In genomic region chr19:38657633-38658222, GRCh38 we compare ENCODE assay signal across 8 cellular contexts. TPM values are rescaled to one million over a fixed set of nuclear protein-coding genes. Genes with fewer than 3 reads are reported as not detected.
DNase-seq lines count a peak whose midpoint lies in the region; ATAC-seq and TF ChIP-seq lines count a peak whose summit lies in the region.

No MANE protein-coding gene starts in this region.

- H4K20me1 ChIP-seq in hepatocyte (ENCODE audit: insufficient read depth, poor library complexity, severe bottlenecking): peaks cover 34% of the 10 kb centered on the region

- H3K9me3 Mint-ChIP-seq in activated CD8-positive, alpha-beta memory T cell treated with anti-CD3 and anti-CD28 coated beads, Interleukin-2, amount 10 ng/mL, durations not matched to agents 7 days and 5 days (ENCODE audit: low read depth): no peaks in the 10 kb centered on the region
- H3K9me3 Mint-ChIP-seq in activated T-helper 2 cell treated with anti-CD3 and anti-CD28 coated beads, Interferon-gamma antibody, Interleukin-2, Interleukin-4, amounts not matched to agents 10 μg/mL and 5 μg/mL and 100 μg/mL, durations not matched to agents 14 hours and 24 hours and 36 hours: no peaks in the 10 kb centered on the region
- H3K9me3 Mint-ChIP-seq in stimulated activated naive CD8-positive, alpha-beta T cell treated with anti-CD3 and anti-CD28 coated beads, Interleukin-15, Interleukin-2, amounts not matched to agents 100 ng/mL and 50 ng/mL, for 24 hours: no peaks in the 10 kb centered on the region

- no peaks in the 10 kb centered on the region for H3K9me3 ChIP-seq in hepatocyte (ENCODE audit: low read depth)

- no peak overlapping the region for H3K4me3 Mint-ChIP-seq in activated CD8-positive, alpha-beta memory T cell treated with anti-CD3 and anti-CD28 coated beads, Interleukin-2, amount 10 ng/mL, durations not matched to agents 7 days and 5 days
- no peak overlapping the region for H3K4me3 Mint-ChIP-seq in activated T-helper 2 cell treated with anti-CD3 and anti-CD28 coated beads, Interferon-gamma antibody, Interleukin-2, Interleukin-4, amounts not matched to agents 10 μg/mL and 5 μg/mL and 100 μg/mL, durations not matched to agents 14 hours and 24 hours and 36 hours (ENCODE audit: low read depth)
- peak overlapping the region; percentile 36 for H3K4me3 Mint-ChIP-seq in stimulated activated naive CD8-positive, alpha-beta T cell treated with anti-CD3 and anti-CD28 coated beads, Interleukin-15, Interleukin-2, amounts not matched to agents 100 ng/mL and 50 ng/mL, for 24 hours

- no peak overlapping the region for H2AFZ ChIP-seq in hepatocyte

- peak overlapping the region; percentile 85 for H3K27ac ChIP-seq in hepatocyte

- H3K27ac Mint-ChIP-seq in activated CD8-positive, alpha-beta memory T cell treated with anti-CD3 and anti-CD28 coated beads, Interleukin-2, amount 10 ng/mL, durations not matched to agents 7 days and 5 days: peak overlapping the region; percentile 66
- H3K27ac Mint-ChIP-seq in activated T-helper 2 cell treated with anti-CD3 and anti-CD28 coated beads, Interferon-gamma antibody, Interleukin-2, Interleukin-4, amounts not matched to agents 10 μg/mL and 5 μg/mL and 100 μg/mL, durations not matched to agents 14 hours and 24 hours and 36 hours: peak overlapping the region; percentile 78
- peak overlapping the region; percentile 88 for H3K27ac Mint-ChIP-seq in stimulated activated naive CD8-positive, alpha-beta T cell treated with anti-CD3 and anti-CD28 coated beads, Interleukin-15, Interleukin-2, amounts not matched to agents 100 ng/mL and 50 ng/mL, for 24 hours

- 76% methylated on average over 8 of the region's 8 CpGs for WGBS in hepatocyte (ENCODE audit: low lambda C conversion rate, missing lambda C conversion rate)

- H3K4me2 ChIP-seq in hepatocyte: peak overlapping the region; percentile 22

- no peaks in the 10 kb centered on the region for H3K9me2 ChIP-seq in hepatocyte (replicated peaks; ENCODE audit: insufficient read depth)

- DNase-seq in activated CD8-positive, alpha-beta memory T cell treated with anti-CD3 and anti-CD28 coated beads, Interleukin-2, amount 10 ng/mL, durations not matched to agents 7 days and 5 days: no peak
- DNase-seq in activated CD8-positive, alpha-beta memory T cell treated with anti-CD3 and anti-CD28 coated beads, Interleukin-2, amount 50 U/mL, for 48 hours: no peak
- DNase-seq in activated T-helper 2 cell treated with anti-CD3 and anti-CD28 coated beads, Interferon-gamma antibody, Interleukin-2, Interleukin-4, amounts not matched to agents 10 μg/mL and 5 μg/mL and 100 μg/mL, durations not matched to agents 14 hours and 24 hours and 36 hours (ENCODE audit: low spot score): no peak
- peak; percentile 51 for DNase-seq in hepatocyte (ENCODE audit: low spot score)
- DNase-seq in NCI-H1694 treated with DMSO at 0.1 percent for 48 hours (lab: John Stamatoyannopoulos, UW): no peak
- no peak for DNase-seq in NCI-H774 (lab: John Stamatoyannopoulos, UW)
- DNase-seq in NCI-H187 treated with DMSO at 0.1 percent for 48 hours (lab: John Stamatoyannopoulos, UW): no peak

- H3K4me3 ChIP-seq in hepatocyte: no peak overlapping the region

- H3K36me3 Mint-ChIP-seq in activated CD8-positive, alpha-beta memory T cell treated with anti-CD3 and anti-CD28 coated beads, Interleukin-2, amount 10 ng/mL, durations not matched to agents 7 days and 5 days: peaks cover 38% of the 10 kb centered on the region
- peaks cover 50% of the 10 kb centered on the region for H3K36me3 Mint-ChIP-seq in activated T-helper 2 cell treated with anti-CD3 and anti-CD28 coated beads, Interferon-gamma antibody, Interleukin-2, Interleukin-4, amounts not matched to agents 10 μg/mL and 5 μg/mL and 100 μg/mL, durations not matched to agents 14 hours and 24 hours and 36 hours (ENCODE audit: low read depth)
- H3K36me3 Mint-ChIP-seq in stimulated activated naive CD8-positive, alpha-beta T cell treated with anti-CD3 and anti-CD28 coated beads, Interleukin-15, Interleukin-2, amounts not matched to agents 100 ng/mL and 50 ng/mL, for 24 hours (ENCODE audit: low read depth): peaks cover 30% of the 10 kb centered on the region

- CTCF ChIA-PET in activated CD8-positive, alpha-beta memory T cell treated with anti-CD3 and anti-CD28 coated beads, Interleukin-2, amount 10 ng/mL, durations not matched to agents 7 days and 5 days (lab: Charles Lee): interaction anchor here (1.1 to 2.4 kb wide), 3 partner anchors 13 to 255 kb away, joined by 3 to 9 read pairs (median 6); partner anchors contain the start of gene FAM98C

- no peaks in the 10 kb centered on the region for H3K27me3 ChIP-seq in hepatocyte

- peaks cover 87% of the 10 kb centered on the region for H3K4me1 Mint-ChIP-seq in activated CD8-positive, alpha-beta memory T cell treated with anti-CD3 and anti-CD28 coated beads, Interleukin-2, amount 10 ng/mL, durations not matched to agents 7 days and 5 days
- H3K4me1 Mint-ChIP-seq in activated T-helper 2 cell treated with anti-CD3 and anti-CD28 coated beads, Interferon-gamma antibody, Interleukin-2, Interleukin-4, amounts not matched to agents 10 μg/mL and 5 μg/mL and 100 μg/mL, durations not matched to agents 14 hours and 24 hours and 36 hours (ENCODE audit: low read depth): peaks cover 67% of the 10 kb centered on the region
- H3K4me1 Mint-ChIP-seq in stimulated activated naive CD8-positive, alpha-beta T cell treated with anti-CD3 and anti-CD28 coated beads, Interleukin-15, Interleukin-2, amounts not matched to agents 100 ng/mL and 50 ng/mL, for 24 hours (ENCODE audit: low read depth): peaks cover 75% of the 10 kb centered on the region

- H3K27me3 Mint-ChIP-seq in activated CD8-positive, alpha-beta memory T cell treated with anti-CD3 and anti-CD28 coated beads, Interleukin-2, amount 10 ng/mL, durations not matched to agents 7 days and 5 days: no peaks in the 10 kb centered on the region
- H3K27me3 Mint-ChIP-seq in activated T-helper 2 cell treated with anti-CD3 and anti-CD28 coated beads, Interferon-gamma antibody, Interleukin-2, Interleukin-4, amounts not matched to agents 10 μg/mL and 5 μg/mL and 100 μg/mL, durations not matched to agents 14 hours and 24 hours and 36 hours (ENCODE audit: low read depth): no peaks in the 10 kb centered on the region
- no peaks in the 10 kb centered on the region for H3K27me3 Mint-ChIP-seq in stimulated activated naive CD8-positive, alpha-beta T cell treated with anti-CD3 and anti-CD28 coated beads, Interleukin-15, Interleukin-2, amounts not matched to agents 100 ng/mL and 50 ng/mL, for 24 hours

- peaks cover 86% of the 10 kb centered on the region for H3K79me2 ChIP-seq in hepatocyte

- H3K36me3 ChIP-seq in hepatocyte (replicated peaks; ENCODE audit: insufficient read depth, low read depth): no peaks in the 10 kb centered on the region

- intact Hi-C loops in activated T-helper 2 cell treated with anti-CD3 and anti-CD28 coated beads, Interferon-gamma antibody, Interleukin-2, Interleukin-4, amounts not matched to agents 10 μg/mL and 5 μg/mL and 100 μg/mL, durations not matched to agents 14 hours and 24 hours and 36 hours (cut with micrococcal nuclease): no loop called here

- TF ChIP-seq CTCF in hepatocyte (IDR thresholded peaks at IDR 0.05; ENCODE audit: poor library complexity): no peak

- ATAC-seq in activated CD8-positive, alpha-beta memory T cell treated with anti-CD3 and anti-CD28 coated beads, Interleukin-2, amount 10 ng/mL, durations not matched to agents 7 days and 5 days: peak; percentile 11

- peaks cover 80% of the 10 kb centered on the region for H3K4me1 ChIP-seq in hepatocyte (ENCODE audit: insufficient read depth)

RNA-seq across cellular contexts. Expression of gene ACTN4, which starts 10.3 kb away (rescaled TPM):
- 100 to 1,000 TPM; 413 to 433 TPM for total RNA-seq in activated CD8-positive, alpha-beta memory T cell treated with anti-CD3 and anti-CD28 coated beads, Interleukin-2, amount 10 ng/mL, durations not matched to agents 7 days and 5 days
- total RNA-seq in activated T-helper 2 cell treated with anti-CD3 and anti-CD28 coated beads, Interferon-gamma antibody, Interleukin-2, Interleukin-4, amounts not matched to agents 10 μg/mL and 5 μg/mL and 100 μg/mL, durations not matched to agents 14 hours and 24 hours and 36 hours: 329 and 334 TPM in 2 replicates
- total RNA-seq in hepatocyte: 278 and 321 TPM in 2 replicates
- polyA plus RNA-seq in hepatocyte: 54.4 and 59.3 TPM in 2 replicates

RNA-seq across cellular contexts. Expression of gene EIF3K, which starts 38.7 kb away (rescaled TPM):
- 100 to 1,000 TPM; 281 to 308 TPM for total RNA-seq in activated CD8-positive, alpha-beta memory T cell treated with anti-CD3 and anti-CD28 coated beads, Interleukin-2, amount 10 ng/mL, durations not matched to agents 7 days and 5 days
- total RNA-seq in activated T-helper 2 cell treated with anti-CD3 and anti-CD28 coated beads, Interferon-gamma antibody, Interleukin-2, Interleukin-4, amounts not matched to agents 10 μg/mL and 5 μg/mL and 100 μg/mL, durations not matched to agents 14 hours and 24 hours and 36 hours: 285 and 287 TPM in 2 replicates
- 309 and 354 TPM in 2 replicates for total RNA-seq in hepatocyte
- 170 and 171 TPM in 2 replicates for polyA plus RNA-seq in hepatocyte

RNA-seq across cellular contexts. Expression of gene MAP4K1, which starts 40.0 kb away (rescaled TPM):
- 100 to 1,000 TPM; 337 to 497 TPM for total RNA-seq in activated CD8-positive, alpha-beta memory T cell treated with anti-CD3 and anti-CD28 coated beads, Interleukin-2, amount 10 ng/mL, durations not matched to agents 7 days and 5 days
- 181 and 187 TPM in 2 replicates for total RNA-seq in activated T-helper 2 cell treated with anti-CD3 and anti-CD28 coated beads, Interferon-gamma antibody, Interleukin-2, Interleukin-4, amounts not matched to agents 10 μg/mL and 5 μg/mL and 100 μg/mL, durations not matched to agents 14 hours and 24 hours and 36 hours
- 0.57 and 0.96 TPM in 2 replicates for total RNA-seq in hepatocyte
- polyA plus RNA-seq in hepatocyte: 2.6 and 4.5 TPM in 2 replicates

Comparison
In these comparisons a context has a peak if more than half of its experiments do, and no peak if none do; other contexts are left out.
1. RNA of gene MAP4K1, which starts 40.0 kb away (total RNA-seq): 337 to 497 TPM in activated CD8-positive, alpha-beta memory T cell treated with anti-CD3 and anti-CD28 coated beads, Interleukin-2, amount 10 ng/mL, durations not matched to agents 7 days and 5 days and 181 to 187 TPM in activated T-helper 2 cell treated with anti-CD3 and anti-CD28 coated beads, Interferon-gamma antibody, Interleukin-2, Interleukin-4, amounts not matched to agents 10 μg/mL and 5 μg/mL and 100 μg/mL, durations not matched to agents 14 hours and 24 hours and 36 hours; 0.57 to 0.96 TPM in hepatocyte; every median in the first group is over 10 times any median in the second.
2. Peak in every context shown above with its lines, with median percentiles within 50 percentile points of each other: H3K27ac Mint-ChIP-seq.